Comparison of ENCODE assay signal across 12 cellular contexts in genomic region chr1:23223490-23223951, GRCh38. TPM values are rescaled to one million over a fixed set of nuclear protein-coding genes. Genes with fewer than 3 reads are reported as not detected.
"Had no signal": no experiment of that assay in that cellular context is flagged by ENCODE, and none has a peak within 500 bp of the region (broad histone marks: within the 10 kb centered on the region; RNA-seq: fewer than 3 reads in every experiment).

No MANE protein-coding gene starts in this region.

RNA-seq across cellular contexts. Expression of gene HTR1D, which starts 6.2 kb away (rescaled TPM):
- total RNA-seq: activated CD4-positive, alpha-beta memory T cell treated with anti-CD3 and anti-CD28 coated beads, Interleukin-2, amount 10 ng/mL, durations not matched to agents 7 days and 5 days; activated CD4-positive, alpha-beta T cell treated with anti-CD3 and anti-CD28 coated beads for 36 hours; activated CD4-positive, alpha-beta T cell treated with anti-CD3 and anti-CD28 coated beads, Interleukin-2, amount 10 ng/mL, durations not matched to agents 7 days and 5 days; activated CD8-positive, alpha-beta memory T cell treated with anti-CD3 and anti-CD28 coated beads, Interleukin-2, amount 10 ng/mL, durations not matched to agents 7 days and 5 days; activated CD8-positive, alpha-beta T cell treated with anti-CD3 and anti-CD28 coated beads, Interleukin-2, amount 10 ng/mL, durations not matched to agents 7 days and 5 days; activated naive CD8-positive, alpha-beta T cell treated with anti-CD3 and anti-CD28 coated beads, Interleukin-2, amount 10 ng/mL, durations not matched to agents 7 days and 5 days; activated T-helper 2 cell treated with anti-CD3 and anti-CD28 coated beads, Interferon-gamma antibody, Interleukin-2, Interleukin-4, amounts not matched to agents 10 μg/mL and 5 μg/mL and 100 μg/mL, durations not matched to agents 14 hours and 24 hours and 36 hours; ascending aorta; body of pancreas; breast epithelium; cardiac septum; cerebellum had no signal
